Comparison of ENCODE assay signal across 1 cellular context in genomic region chr12:26696613-26697092, GRCh38.
A peak's percentile ranks its signal among the peaks of the same experiment; 100 is the strongest.
TF ChIP-seq lines count a peak whose summit lies in the region.

No MANE protein-coding gene starts in this region.

TF ChIP-seq in K562, 482 proteins besides CTCF, POLR2A, EP300 and RAD21 (continued from another document and continues in another):
- TF ChIP-seq TCF3 (CRISPR knock-in tag; IDR thresholded peaks at IDR 0.05), result peak; percentile 28; the same call in 1 of the 2 replicates
- TF ChIP-seq NFIC (IDR thresholded peaks at IDR 0.05), result peak; percentile 91
- no peak for TF ChIP-seq BHLHE40 (IDR thresholded peaks at IDR 0.05; ENCODE audit: low read length)
- TF ChIP-seq FOSL1 (tag; conservative IDR thresholded peaks at IDR 0.05), result peak; percentile 94
- TF ChIP-seq MYBL2 (IDR thresholded peaks at IDR 0.05; ENCODE audit: low read depth), result peak; percentile 66
- no peak for TF ChIP-seq MYBL2 (CRISPR knock-in tag; IDR thresholded peaks at IDR 0.05; ENCODE audit: borderline replicate concordance)
- no peak for TF ChIP-seq GTF2F1 (IDR thresholded peaks at IDR 0.05; ENCODE audit: low read depth, low read length)
- TF ChIP-seq ZBTB12 (CRISPR knock-in tag; IDR thresholded peaks at IDR 0.05), result peak; percentile 63
- peak; percentile 80 for TF ChIP-seq CXXC5 (CRISPR knock-in tag; IDR thresholded peaks at IDR 0.05)
- peak; percentile 40; the same call in 1 of the 2 replicates for TF ChIP-seq ZBTB34 (CRISPR knock-in tag; IDR thresholded peaks at IDR 0.05)
- no peak for TF ChIP-seq ZBTB8A (IDR thresholded peaks at IDR 0.05; ENCODE audit: partially characterized antibody)
- no peak for TF ChIP-seq NR2C1 (IDR thresholded peaks at IDR 0.05)
- peak; percentile 62; the same call in 1 of the 2 replicates for TF ChIP-seq NR2C1 (tag; IDR thresholded peaks at IDR 0.05)
- no peak for TF ChIP-seq ZNF232 (CRISPR knock-in tag; IDR thresholded peaks at IDR 0.05)
- no peak for TF ChIP-seq PRPF4 (IDR thresholded peaks at IDR 0.05; ENCODE audit: insufficient read depth, low read depth, low read length, poor library complexity, severe bottlenecking)
- TF ChIP-seq KLF13 (tag; IDR thresholded peaks at IDR 0.05; ENCODE audit: borderline replicate concordance, low read depth), result peak; percentile 68; the same call in 1 of the 2 replicates
- peak; percentile 24 for TF ChIP-seq BRD9 (IDR thresholded peaks at IDR 0.05; ENCODE audit: low read depth, partially characterized antibody)
- TF ChIP-seq MEF2D (tag; conservative IDR thresholded peaks at IDR 0.05; ENCODE audit: low read depth), result peak; percentile 58; the same call in 1 of the 2 replicates
- TF ChIP-seq ZNF766 (CRISPR knock-in tag; conservative IDR thresholded peaks at IDR 0.05), result peak; percentile 66; the same call in 1 of the 2 replicates
- TF ChIP-seq JUND (IDR thresholded peaks at IDR 0.05; ENCODE audit: borderline replicate concordance, low read depth, low read length), result peak; percentile 76
- TF ChIP-seq JUND (tag; IDR thresholded peaks at IDR 0.05; ENCODE audit: borderline replicate concordance, low read depth, low read length), result peak; percentile 87; the same call in 2 of the 3 replicates
- TF ChIP-seq ZBTB17 (CRISPR knock-in tag; IDR thresholded peaks at IDR 0.05), result peak; percentile 61
- no peak for TF ChIP-seq NR0B1 (IDR thresholded peaks at IDR 0.05; ENCODE audit: partially characterized antibody)
- peak; percentile 93 for TF ChIP-seq MAFG (tag; conservative IDR thresholded peaks at IDR 0.05)
- no peak for TF ChIP-seq ADNP (tag; IDR thresholded peaks at IDR 0.05)
- peak; percentile 94 for TF ChIP-seq ZNF316 (IDR thresholded peaks at IDR 0.05)
- no peak for TF ChIP-seq GMEB1 (CRISPR knock-in tag; IDR thresholded peaks at IDR 0.05)
- TF ChIP-seq ZBTB9 (CRISPR knock-in tag; IDR thresholded peaks at IDR 0.05), result 0 out of 2 replicates have a peak, but pooled peaks have one; percentile 55
- TF ChIP-seq ZBTB11 (CRISPR knock-in tag; IDR thresholded peaks at IDR 0.05), result peak in 1 of 3 experiments; percentile 64; a peak in 2 of 6 replicates
- TF ChIP-seq SMARCE1 (IDR thresholded peaks at IDR 0.05), result 0 out of 2 replicates have a peak, but pooled peaks have one; percentile 62
- TF ChIP-seq PHF8 (IDR thresholded peaks at IDR 0.05; ENCODE audit: borderline replicate concordance, low read length), result no peak
- peak in 1 of 2 experiments; percentile 52; a peak in 2 of 4 replicates for TF ChIP-seq RCOR1 (IDR thresholded peaks at IDR 0.05; ENCODE audit: borderline replicate concordance in 1 of 2, low read depth in 2 of 2, low read length in 2 of 2)
- TF ChIP-seq SMARCC2 (IDR thresholded peaks at IDR 0.05; ENCODE audit: low read depth), result 0 out of 2 replicates have a peak, but pooled peaks have one; percentile 41
- no peak for TF ChIP-seq ESRRA (IDR thresholded peaks at IDR 0.05; ENCODE audit: borderline replicate concordance, low read depth)
- no peak for TF ChIP-seq KDM4B (IDR thresholded peaks at IDR 0.05; ENCODE audit: borderline replicate concordance in 2 of 2, low read depth in 1 of 2)
- no peak for TF ChIP-seq ZNF384 (IDR thresholded peaks at IDR 0.05; ENCODE audit: low read depth, low read length)
- no peak for TF ChIP-seq NONO (IDR thresholded peaks at IDR 0.05; ENCODE audit: low read depth in 2 of 2, low read length in 1 of 2)
- no peak for TF ChIP-seq HNRNPLL (IDR thresholded peaks at IDR 0.05; ENCODE audit: low read depth, low read length, poor library complexity, severe bottlenecking)
- no peak for TF ChIP-seq USF1 (CRISPR knock-in tag; IDR thresholded peaks at IDR 0.05)
- TF ChIP-seq ZSCAN32 (CRISPR knock-in tag; IDR thresholded peaks at IDR 0.05), result no peak
- no peak for TF ChIP-seq BCL6 (CRISPR knock-in tag; IDR thresholded peaks at IDR 0.05)
- TF ChIP-seq EHMT2 (IDR thresholded peaks at IDR 0.05), result peak; percentile 47; the same call in 1 of the 2 replicates
- peak; percentile 86 for TF ChIP-seq NFE2 (IDR thresholded peaks at IDR 0.05; ENCODE audit: low read depth)
- no peak for TF ChIP-seq RHOXF2B (CRISPR knock-in tag; conservative IDR thresholded peaks at IDR 0.05)
- TF ChIP-seq HCFC1 (IDR thresholded peaks at IDR 0.05; ENCODE audit: low read depth, low read length), result no peak
